In genomic region chr1:161218301-161219077, GRCh38 we compare ENCODE assay signal across 1 cellular context.
TF ChIP-seq lines count a peak whose summit lies in the region.

No MANE protein-coding gene starts in this region.

TF ChIP-seq in HepG2, 621 proteins besides CTCF, POLR2A, EP300 and RAD21 (continued from another document and continues in another):
- TF ChIP-seq CEBPG (CRISPR knock-in tag; IDR thresholded peaks at IDR 0.05) = peak; percentile 50
- peak; percentile 52; the same call in 1 of the 2 replicates for TF ChIP-seq SIX4 (CRISPR knock-in tag; IDR thresholded peaks at IDR 0.05)
- TF ChIP-seq IKZF4 (CRISPR knock-in tag; IDR thresholded peaks at IDR 0.05; ENCODE audit: borderline replicate concordance, low read depth, not compliant biosample characterization) = no peak
- TF ChIP-seq SNAI1 (CRISPR knock-in tag; IDR thresholded peaks at IDR 0.05; ENCODE audit: borderline replicate concordance) = no peak
- TF ChIP-seq HIC2 (CRISPR knock-in tag; IDR thresholded peaks at IDR 0.05; ENCODE audit: low read depth) = 0 out of 2 replicates have a peak, but pooled peaks have one; percentile 20
- TF ChIP-seq ZNF740 (CRISPR knock-in tag; IDR thresholded peaks at IDR 0.05) = peak; percentile 67; the same call in 1 of the 2 replicates
- TF ChIP-seq TGIF2 (CRISPR knock-in tag; IDR thresholded peaks at IDR 0.05) = 0 out of 2 replicates have a peak, but pooled peaks have one; percentile 26
- TF ChIP-seq SRY (CRISPR knock-in tag; IDR thresholded peaks at IDR 0.05) = no peak
- TF ChIP-seq ZNF431 (CRISPR knock-in tag; IDR thresholded peaks at IDR 0.05; ENCODE audit: borderline replicate concordance, low read depth) = peak; percentile 93
- TF ChIP-seq MTA1 (CRISPR knock-in tag; IDR thresholded peaks at IDR 0.05; ENCODE audit: borderline replicate concordance) = peak; percentile 73; the same call in 1 of the 2 replicates
- TF ChIP-seq NFIB (CRISPR knock-in tag; IDR thresholded peaks at IDR 0.05; ENCODE audit: borderline replicate concordance) = no peak
- no peak for TF ChIP-seq TCF12 (IDR thresholded peaks at IDR 0.05)
- no peak for TF ChIP-seq TCF12 (CRISPR knock-in tag; IDR thresholded peaks at IDR 0.05)
- TF ChIP-seq MYPOP (CRISPR knock-in tag; IDR thresholded peaks at IDR 0.05) = peak; percentile 17; the same call in 1 of the 2 replicates
- TF ChIP-seq CHCHD3 (CRISPR knock-in tag; IDR thresholded peaks at IDR 0.05) = 0 out of 2 replicates have a peak, but pooled peaks have one; percentile 40
- TF ChIP-seq HNF4A (CRISPR knock-in tag; IDR thresholded peaks at IDR 0.05) = peak; percentile 87
- TF ChIP-seq MED1 (CRISPR knock-in tag; IDR thresholded peaks at IDR 0.05) = peak; percentile 89
- TF ChIP-seq ZNF567 (CRISPR knock-in tag; IDR thresholded peaks at IDR 0.05; ENCODE audit: borderline replicate concordance) = no peak
- TF ChIP-seq ZNF382 (CRISPR knock-in tag; IDR thresholded peaks at IDR 0.05; ENCODE audit: borderline replicate concordance) = no peak
- peak; percentile 50; the same call in 1 of the 2 replicates for TF ChIP-seq THRA (CRISPR knock-in tag; IDR thresholded peaks at IDR 0.05; ENCODE audit: borderline replicate concordance)
- peak; percentile 24 for TF ChIP-seq XRCC5 (optimal IDR thresholded peaks at IDR 0.05; ENCODE audit: low read length)
- peak; percentile 73 for TF ChIP-seq ERF (CRISPR knock-in tag; IDR thresholded peaks at IDR 0.05)
- TF ChIP-seq ZNF430 (CRISPR knock-in tag; IDR thresholded peaks at IDR 0.05) = peak; percentile 87
- peak in 1 of 2 experiments; percentile 8; a peak in 1 of 4 replicates for TF ChIP-seq KLF16 (CRISPR knock-in tag; IDR thresholded peaks at IDR 0.05)
- peak; percentile 90 for TF ChIP-seq SALL1 (CRISPR knock-in tag; IDR thresholded peaks at IDR 0.05)
- TF ChIP-seq ZNF674 (CRISPR knock-in tag; IDR thresholded peaks at IDR 0.05; ENCODE audit: low read depth) = no peak
- no peak for TF ChIP-seq ZNF713 (CRISPR knock-in tag; IDR thresholded peaks at IDR 0.05)
- peak; percentile 95 for TF ChIP-seq GFI1 (CRISPR knock-in tag; IDR thresholded peaks at IDR 0.05; ENCODE audit: borderline replicate concordance)
- no peak for TF ChIP-seq KIAA2018 (CRISPR knock-in tag; IDR thresholded peaks at IDR 0.05; ENCODE audit: borderline replicate concordance)
- TF ChIP-seq KAT2B (IDR thresholded peaks at IDR 0.05; ENCODE audit: borderline replicate concordance, low read depth, low read length) = no peak
- peak; percentile 98 for TF ChIP-seq PAXIP1 (CRISPR knock-in tag; conservative IDR thresholded peaks at IDR 0.05)
- TF ChIP-seq ZNF839 (CRISPR knock-in tag; IDR thresholded peaks at IDR 0.05; ENCODE audit: borderline replicate concordance) = no peak
- no peak for TF ChIP-seq DNMT3B (CRISPR knock-in tag; conservative IDR thresholded peaks at IDR 0.05)
- no peak for TF ChIP-seq SMARCE1 (IDR thresholded peaks at IDR 0.05; ENCODE audit: borderline replicate concordance)
- TF ChIP-seq ZNF547 (CRISPR knock-in tag; IDR thresholded peaks at IDR 0.05) = 0 out of 2 replicates have a peak, but pooled peaks have one; percentile 59
- no peak for TF ChIP-seq ZNF761 (CRISPR knock-in tag; conservative IDR thresholded peaks at IDR 0.05)
- 0 out of 2 replicates have a peak, but pooled peaks have one; percentile 4 for TF ChIP-seq ZBTB21 (CRISPR knock-in tag; IDR thresholded peaks at IDR 0.05)
- TF ChIP-seq ISL2 (CRISPR knock-in tag; IDR thresholded peaks at IDR 0.05) = peak; percentile 55; the same call in 1 of the 2 replicates
- TF ChIP-seq ZNF264 (CRISPR knock-in tag; IDR thresholded peaks at IDR 0.05) = 0 out of 2 replicates have a peak, but pooled peaks have one; percentile 33
- TF ChIP-seq AFF4 (CRISPR knock-in tag; IDR thresholded peaks at IDR 0.05) = peak; percentile 5; the same call in 1 of the 2 replicates
- 0 out of 2 replicates have a peak, but pooled peaks have one; percentile 27 for TF ChIP-seq NFYC (CRISPR knock-in tag; IDR thresholded peaks at IDR 0.05)
- no peak for TF ChIP-seq U2AF1 (optimal IDR thresholded peaks at IDR 0.05; ENCODE audit: low read depth, low read length)
- no peak; the same call in 1 of the 2 replicates for TF ChIP-seq CBX5 (CRISPR knock-in tag; IDR thresholded peaks at IDR 0.05; ENCODE audit: borderline replicate concordance)
- TF ChIP-seq DMAP1 (CRISPR knock-in tag; IDR thresholded peaks at IDR 0.05) = peak; percentile 88
- TF ChIP-seq AGO1 (IDR thresholded peaks at IDR 0.05; ENCODE audit: low read depth, low read length, poor library complexity, severe bottlenecking) = peak; percentile 92
- peak; percentile 90 for TF ChIP-seq ZBTB7A (CRISPR knock-in tag; IDR thresholded peaks at IDR 0.05)
